In genomic region chr11:101848262-101848661, GRCh38 we compare ENCODE assay signal across 9 cellular contexts.
DNase-seq lines count a peak whose midpoint lies in the region; ATAC-seq and TF ChIP-seq lines count a peak whose summit lies in the region.
"Had no signal": no experiment of that assay in that cellular context is flagged by ENCODE, and none has a peak within 500 bp of the region (broad histone marks: within the 10 kb centered on the region; RNA-seq: fewer than 3 reads in every experiment).

No MANE protein-coding gene starts in this region.

- H3K27me3 ChIP-seq in thoracic aorta (replicated peaks; ENCODE audit: insufficient read depth) = no peaks in the 10 kb centered on the region

- DNase-seq in NCI-H82 (lab: John Stamatoyannopoulos, UW) = peak; percentile 19
- DNase-seq in NCI-H82 treated with DMSO at 0.1 percent for 48 hours (lab: John Stamatoyannopoulos, UW; ENCODE audit: unreplicated experiment) = no peak
- DNase-seq in RKO (ENCODE audit: low spot score) = peak; percentile 30
- peak; percentile 56 for DNase-seq in fibroblast of pulmonary artery (ENCODE audit: low read depth)
- DNase-seq in thoracic aorta (ENCODE audit: low spot score) = no peak
- no peak for DNase-seq in putamen (ENCODE audit: low spot score)
- DNase-seq in mesenteric fat pad (ENCODE audit: low spot score) = no peak
- DNase-seq: CD8-positive, alpha-beta memory T cell had no signal

- peak; percentile 34 for TF ChIP-seq CTCF in fibroblast of pulmonary artery (IDR thresholded peaks at IDR 0.05; ENCODE audit: low read length, missing control alignments)
- peak; percentile 50 for TF ChIP-seq CTCF in thoracic aorta (IDR thresholded peaks at IDR 0.05)

- H3K4me3 ChIP-seq in fibroblast of pulmonary artery (replicated peaks; ENCODE audit: low read depth, low read length) = no peak overlapping the region
- H3K4me3 ChIP-seq in thoracic aorta = no peak overlapping the region

- H3K36me3 ChIP-seq in thoracic aorta = no peaks in the 10 kb centered on the region

- no peak for ATAC-seq in thoracic aorta (ENCODE audit: insufficient number of reproducible peaks, low FRiP score, low read depth)
- no peak for ATAC-seq in GM21576 (IDR thresholded peaks at IDR 0.05; ENCODE audit: unreplicated experiment)

- no peak overlapping the region for H3K27ac ChIP-seq in thoracic aorta

- no peaks in the 10 kb centered on the region for H3K4me1 ChIP-seq in thoracic aorta (ENCODE audit: control insufficient read depth in 1 of 2, low read depth in 2 of 2)

- H3K9me3 ChIP-seq in thoracic aorta = no peaks in the 10 kb centered on the region

Comparison
In these comparisons a context has a peak if more than half of its experiments do, and no peak if none do; other contexts are left out.
1. DNase-seq: peak in NCI-H82 (single experiment), RKO (single experiment) and fibroblast of pulmonary artery (single experiment); none in NCI-H82 treated with DMSO at 0.1 percent for 48 hours (single experiment), thoracic aorta (single experiment), putamen (single experiment) and mesenteric fat pad (single experiment).